In genomic region chr18:3261393-3262233, GRCh38 we compare ENCODE assay signal across 8 cellular contexts. TPM values are rescaled to one million over a fixed set of nuclear protein-coding genes. Genes with fewer than 3 reads are reported as not detected.
A peak's percentile ranks its signal among the peaks of the same experiment; 100 is the strongest.
DNase-seq lines count a peak whose midpoint lies in the region; ATAC-seq and TF ChIP-seq lines count a peak whose summit lies in the region.

MYL12B (plus strand) TSS chr18:3262133; CDS start chr18:3272899, 10,766 bp downstream.

- H3K4me1 ChIP-seq in skeletal muscle tissue (ENCODE audit: control insufficient read depth in 3 of 3, insufficient read depth in 3 of 3, low read length in 3 of 3), result peaks cover 44 to 70% (median 59%) of the 10 kb centered on the region in 3 donors

- TF ChIP-seq CTCF in brain (conservative IDR thresholded peaks at IDR 0.05), result no peak

- peak within 1 kb of the TSS; percentile 82 to 96 (median 94) for H3K9ac ChIP-seq in skeletal muscle tissue (ENCODE audit: low read depth in 1 of 3, low read length in 3 of 3)

- no peaks in the 10 kb centered on the region for H3K9me3 Mint-ChIP-seq in brain

- peaks cover 8% of the 10 kb centered on the region for H3K27me3 Mint-ChIP-seq in brain

- peaks cover 56% of the 10 kb centered on the region for H3K4me1 Mint-ChIP-seq in brain

- H3K27ac Mint-ChIP-seq in brain, result peak within 1 kb of the TSS; percentile 96 to 100 (median 100)

- H3K4me3 Mint-ChIP-seq in brain, result peak within 1 kb of the TSS; percentile 90 to 99 (median 98)

- H3K4me3 ChIP-seq in iPS-18c (ENCODE audit: insufficient read depth, low read depth, low read length) (peak within 1 kb of the TSS; percentile 91), skeletal muscle tissue (ENCODE audit: low read length in 3 of 3) (peak within 1 kb of the TSS; percentile 76 to 96 (median 84))

- ATAC-seq in HG02759 (IDR thresholded peaks at IDR 0.05; ENCODE audit: unreplicated experiment), result peak; percentile 89

- peaks cover 12 to 29% (median 22%) of the 10 kb centered on the region in 3 donors for H3K36me3 ChIP-seq in skeletal muscle tissue (ENCODE audit: control insufficient read depth in 3 of 3, insufficient read depth in 3 of 3, low read length in 3 of 3)

- H3K9me3 ChIP-seq in iPS-18c (ENCODE audit: control insufficient read depth, insufficient read depth, low read length) (no peaks in the 10 kb centered on the region), skeletal muscle tissue (ENCODE audit: control insufficient read depth in 3 of 3, low read length in 3 of 3) (no peaks in the 10 kb centered on the region)

- H3K27ac ChIP-seq in skeletal muscle tissue (ENCODE audit: low read depth, low read length), result peak within 1 kb of the TSS; percentile 99

- peak; percentile 44 for DNase-seq in DMS153 treated with DMSO at 0.1 percent for 48 hours (lab: John Stamatoyannopoulos, UW; ENCODE audit: unreplicated experiment)
- DNase-seq in DMS153 (lab: John Stamatoyannopoulos, UW), result no peak
- peak; percentile 75 to 93 (median 89) for DNase-seq in NCI-H1417 (lab: John Stamatoyannopoulos, UW)
- peak; percentile 89 for DNase-seq in UCSD-AML1 (lab: John Stamatoyannopoulos, UW; ENCODE audit: unreplicated experiment)

- H3K27me3 ChIP-seq in skeletal muscle tissue (ENCODE audit: control insufficient read depth in 3 of 3, insufficient read depth in 3 of 3, low read length in 3 of 3), result no peaks in the 10 kb centered on the region

- no peaks in the 10 kb centered on the region for H3K36me3 Mint-ChIP-seq in brain

RNA-seq across cellular contexts. Expression of gene MYL12B, which starts in this region (rescaled TPM):
- polyA plus RNA-seq in brain (ENCODE audit: insufficient read depth, low read depth, low replicate concordance), result 210 TPM
- total RNA-seq in skeletal muscle tissue, result 178 TPM
